Comparison of ENCODE assay signal across 35 cellular contexts in genomic region chr4:79081973-79082372, GRCh38.
"Had no signal": no experiment of that assay in that cellular context is flagged by ENCODE, and none has a peak within 500 bp of the region (broad histone marks: within the 10 kb centered on the region; RNA-seq: fewer than 3 reads in every experiment).

No MANE protein-coding gene starts in this region.

- H3K9me3 Mint-ChIP-seq: activated CD4-positive, alpha-beta T cell treated with anti-CD3 and anti-CD28 coated beads, Interleukin-2, amount 10 ng/mL, durations not matched to agents 24 days and 14 days; central memory CD8-positive, alpha-beta T cell had no signal

- H3K27ac ChIP-seq: adrenal gland, body of pancreas, coronary artery, dorsolateral prefrontal cortex, foreskin keratinocyte, WERI-Rb-1 had no signal

- H3K27me3 ChIP-seq: adrenal gland, body of pancreas, dorsolateral prefrontal cortex had no signal

- H3K27ac Mint-ChIP-seq: activated CD4-positive, alpha-beta memory T cell treated with anti-CD3 and anti-CD28 coated beads for 36 hours; activated CD4-positive, alpha-beta T cell treated with anti-CD3 and anti-CD28 coated beads for 36 hours; activated CD4-positive, alpha-beta T cell treated with anti-CD3 and anti-CD28 coated beads, Interleukin-2, amount 10 ng/mL, durations not matched to agents 24 days and 14 days; activated CD8-positive, alpha-beta memory T cell treated with anti-CD3 and anti-CD28 coated beads, Interleukin-2, amount 10 ng/mL, durations not matched to agents 7 days and 5 days; activated CD8-positive, alpha-beta T cell treated with anti-CD3 and anti-CD28 coated beads, Interleukin-2, amount 10 ng/mL, durations not matched to agents 7 days and 5 days; activated naive CD4-positive, alpha-beta T cell treated with anti-CD3 and anti-CD28 coated beads for 36 hours; activated naive CD4-positive, alpha-beta T cell treated with anti-CD3 and anti-CD28 coated beads, Interleukin-2, amount 50 U/mL, for 24 hours; activated naive CD8-positive, alpha-beta T cell treated with anti-CD3 and anti-CD28 coated beads for 36 hours; activated naive CD8-positive, alpha-beta T cell treated with anti-CD3 and anti-CD28 coated beads, Interleukin-2, amount 50 U/mL, for 24 hours; activated T-helper 1 cell treated with anti-CD3 and anti-CD28 coated beads, Interleukin-12 subunit alpha, Interleukin-12 subunit beta, Interleukin-2, Interleukin-4 antibody, amounts not matched to agents 30 ng/mL and 10 ng/mL and 1 ng/mL, durations not matched to agents 14 hours and 24 hours and 36 hours; activated T-helper 2 cell treated with anti-CD3 and anti-CD28 coated beads, Interferon-gamma antibody, Interleukin-2, Interleukin-4, amounts not matched to agents 10 μg/mL and 5 μg/mL and 100 μg/mL, durations not matched to agents 14 hours and 24 hours and 36 hours; dendritic cell treated with granulocyte-macrophage colony-stimulating factor and Interleukin-4, amounts not matched to agents 40 ng/mL and 50 ng/mL, for 4 days; endodermal cell; T-helper 17 cell; T-helper 2 cell treated with Interferon-gamma antibody and Interleukin-4, amounts not matched to agents 5 μg/mL and 100 μg/mL, for 36 hours had no signal

- H3K27me3 Mint-ChIP-seq: activated CD4-positive, alpha-beta memory T cell treated with anti-CD3 and anti-CD28 coated beads for 36 hours; activated CD4-positive, alpha-beta T cell treated with anti-CD3 and anti-CD28 coated beads for 36 hours; activated CD4-positive, alpha-beta T cell treated with anti-CD3 and anti-CD28 coated beads, Interleukin-2, amount 10 ng/mL, durations not matched to agents 24 days and 14 days; activated CD8-positive, alpha-beta memory T cell treated with anti-CD3 and anti-CD28 coated beads, Interleukin-2, amount 10 ng/mL, durations not matched to agents 7 days and 5 days; activated naive CD4-positive, alpha-beta T cell treated with anti-CD3 and anti-CD28 coated beads, Interleukin-2, amount 50 U/mL, for 24 hours; activated naive CD8-positive, alpha-beta T cell treated with anti-CD3 and anti-CD28 coated beads for 36 hours; activated naive CD8-positive, alpha-beta T cell treated with anti-CD3 and anti-CD28 coated beads, Interleukin-2, amount 50 U/mL, for 24 hours; central memory CD8-positive, alpha-beta T cell; dendritic cell treated with granulocyte-macrophage colony-stimulating factor and Interleukin-4, amounts not matched to agents 40 ng/mL and 50 ng/mL, for 4 days; T-helper 17 cell had no signal

- H3K36me3 ChIP-seq: adrenal gland, WERI-Rb-1 had no signal

- H3K36me3 Mint-ChIP-seq: activated CD4-positive, alpha-beta memory T cell treated with anti-CD3 and anti-CD28 coated beads for 36 hours; activated CD8-positive, alpha-beta memory T cell treated with anti-CD3 and anti-CD28 coated beads, Interleukin-2, amount 10 ng/mL, durations not matched to agents 7 days and 5 days had no signal

- H3K4me3 Mint-ChIP-seq: activated CD4-positive, alpha-beta memory T cell treated with anti-CD3 and anti-CD28 coated beads for 36 hours; activated CD4-positive, alpha-beta T cell treated with anti-CD3 and anti-CD28 coated beads for 36 hours; activated CD4-positive, alpha-beta T cell treated with anti-CD3 and anti-CD28 coated beads, Interleukin-2, amount 10 ng/mL, durations not matched to agents 24 days and 14 days; activated CD8-positive, alpha-beta memory T cell treated with anti-CD3 and anti-CD28 coated beads, Interleukin-2, amount 10 ng/mL, durations not matched to agents 7 days and 5 days; activated CD8-positive, alpha-beta T cell treated with anti-CD3 and anti-CD28 coated beads, Interleukin-2, amount 10 ng/mL, durations not matched to agents 7 days and 5 days; activated naive CD4-positive, alpha-beta T cell treated with anti-CD3 and anti-CD28 coated beads for 36 hours; activated naive CD4-positive, alpha-beta T cell treated with anti-CD3 and anti-CD28 coated beads, Interleukin-2, amount 50 U/mL, for 24 hours; activated naive CD8-positive, alpha-beta T cell treated with anti-CD3 and anti-CD28 coated beads for 36 hours; activated naive CD8-positive, alpha-beta T cell treated with anti-CD3 and anti-CD28 coated beads, Interleukin-2, amount 50 U/mL, for 24 hours; activated T-helper 1 cell treated with anti-CD3 and anti-CD28 coated beads, Interleukin-12 subunit alpha, Interleukin-12 subunit beta, Interleukin-2, Interleukin-4 antibody, amounts not matched to agents 30 ng/mL and 10 ng/mL and 1 ng/mL, durations not matched to agents 14 hours and 24 hours and 36 hours; central memory CD8-positive, alpha-beta T cell; dendritic cell treated with granulocyte-macrophage colony-stimulating factor and Interleukin-4, amounts not matched to agents 40 ng/mL and 50 ng/mL, for 4 days; endodermal cell; T-helper 17 cell; T-helper 2 cell treated with Interferon-gamma antibody and Interleukin-4, amounts not matched to agents 5 μg/mL and 100 μg/mL, for 36 hours had no signal

- H3K4me1 Mint-ChIP-seq: activated CD4-positive, alpha-beta T cell treated with anti-CD3 and anti-CD28 coated beads for 36 hours; activated CD4-positive, alpha-beta T cell treated with anti-CD3 and anti-CD28 coated beads, Interleukin-2, amount 10 ng/mL, durations not matched to agents 24 days and 14 days; activated CD8-positive, alpha-beta memory T cell treated with anti-CD3 and anti-CD28 coated beads, Interleukin-2, amount 10 ng/mL, durations not matched to agents 7 days and 5 days; activated naive CD4-positive, alpha-beta T cell treated with anti-CD3 and anti-CD28 coated beads, Interleukin-2, amount 50 U/mL, for 24 hours; activated naive CD8-positive, alpha-beta T cell treated with anti-CD3 and anti-CD28 coated beads for 36 hours; activated naive CD8-positive, alpha-beta T cell treated with anti-CD3 and anti-CD28 coated beads, Interleukin-2, amount 50 U/mL, for 24 hours; central memory CD8-positive, alpha-beta T cell; endodermal cell; T-helper 17 cell had no signal

- H3K9me3 ChIP-seq: body of pancreas had no signal

- H3K4me3 ChIP-seq: adrenal gland, body of pancreas, coronary artery, dorsolateral prefrontal cortex had no signal

- DNase-seq: activated CD4-positive, alpha-beta memory T cell treated with anti-CD3 and anti-CD28 coated beads for 36 hours; activated CD4-positive, alpha-beta T cell treated with anti-CD3 and anti-CD28 coated beads for 36 hours; activated CD4-positive, alpha-beta T cell treated with anti-CD3 and anti-CD28 coated beads, Interleukin-2, amount 10 ng/mL, durations not matched to agents 24 days and 14 days; activated CD4-positive, CD25-positive, alpha-beta regulatory T cell; activated CD4-positive, CD25-positive, alpha-beta regulatory T cell treated with anti-CD3 and anti-CD28 coated beads, Interleukin-2, amount 50 U/mL, for 72 hours; activated CD8-positive, alpha-beta memory T cell treated with anti-CD3 and anti-CD28 coated beads, Interleukin-2, amount 10 ng/mL, durations not matched to agents 7 days and 5 days; activated CD8-positive, alpha-beta memory T cell treated with anti-CD3 and anti-CD28 coated beads, Interleukin-2, amount 50 U/mL, for 4 hours; activated CD8-positive, alpha-beta T cell treated with anti-CD3 and anti-CD28 coated beads, Interleukin-2, amount 10 ng/mL, durations not matched to agents 7 days and 5 days; activated effector memory CD4-positive, alpha-beta T cell treated with anti-CD3 and anti-CD28 coated beads, Interleukin-2, amount 50 U/mL, for 16 hours; activated naive CD4-positive, alpha-beta T cell treated with anti-CD3 and anti-CD28 coated beads for 36 hours; activated naive CD8-positive, alpha-beta T cell treated with anti-CD3 and anti-CD28 coated beads for 36 hours; activated naive CD8-positive, alpha-beta T cell treated with anti-CD3 and anti-CD28 coated beads, Interleukin-2, amount 50 U/mL, for 24 hours; activated T-cell treated with anti-CD3 and anti-CD28 coated beads, Interleukin-2, amount 50 U/mL, for 1 hour; activated T-cell treated with anti-CD3 and anti-CD28 coated beads, Interleukin-2, amount 50 U/mL, for 48 hours; adrenal gland; amygdala; aorta; body of pancreas; dorsolateral prefrontal cortex; effector memory CD4-positive, alpha-beta T cell; endodermal cell; foreskin keratinocyte; head of caudate nucleus; T-helper 1 cell; T-helper 17 cell; T1000; WERI-Rb-1 had no signal

- ATAC-seq: activated CD4-positive, alpha-beta T cell treated with anti-CD3 and anti-CD28 coated beads for 36 hours; activated CD8-positive, alpha-beta memory T cell treated with anti-CD3 and anti-CD28 coated beads, Interleukin-2, amount 10 ng/mL, durations not matched to agents 7 days and 5 days; activated CD8-positive, alpha-beta T cell treated with anti-CD3 and anti-CD28 coated beads, Interleukin-2, amount 10 ng/mL, durations not matched to agents 7 days and 5 days; activated naive CD8-positive, alpha-beta T cell treated with anti-CD3 and anti-CD28 coated beads, Interleukin-2, amount 50 U/mL, for 24 hours; body of pancreas; esophagus mucosa; foreskin keratinocyte; T-helper 17 cell had no signal

- H3K4me1 ChIP-seq: adrenal gland, body of pancreas, foreskin keratinocyte had no signal
